ENCODE assay signal across 15 cellular contexts in genomic region chr16:30115238-30115637, GRCh38. TPM values are rescaled to one million over a fixed set of nuclear protein-coding genes. Genes with fewer than 3 reads are reported as not detected.
DNase-seq lines count a peak whose midpoint lies in the region; ATAC-seq and TF ChIP-seq lines count a peak whose summit lies in the region.
"Had no signal": no experiment of that assay in that cellular context is flagged by ENCODE, and none has a peak within 500 bp of the region (broad histone marks: within the 10 kb centered on the region; RNA-seq: fewer than 3 reads in every experiment).

No MANE protein-coding gene starts in this region.

- TF ChIP-seq EP300 in transverse colon (IDR thresholded peaks at IDR 0.05; ENCODE audit: low read depth), result peak; percentile 39

- WGBS in esophagus squamous epithelium, 2 donors, result 63 to 71% methylated on average over 6 to 7 of the region's 7 CpGs
- 4 to 55% methylated on average over 5 to 7 of the region's 7 CpGs for WGBS in transverse colon (ENCODE audit: low coverage in 1 of 2), 2 donors

- H3K36me3 ChIP-seq in esophagus squamous epithelium (peaks cover 17 to 100% (median 43%) of the 10 kb centered on the region in 3 donors), transverse colon (peaks cover 0 to 23% (median 11%) of the 10 kb centered on the region in 4 donors), WERI-Rb-1 (peaks cover 38% of the 10 kb centered on the region)

- in situ Hi-C loops in transverse colon (cut with MboI; ENCODE audit: low pct_ligation_motif_present in 1 of 4, low pct_unique_long_range_greater_than_20kb in 1 of 4, low sequenced_read_pairs in 3 of 4), result loop anchor here in 2 of 4 donors (25.0 kb wide), 1 partner anchor 297 kb away; the partner anchor contains the start of gene ZNF771 (in 2 of the 2)

- H3K27me3 ChIP-seq in esophagus squamous epithelium (no peaks in the 10 kb centered on the region), transverse colon (no peaks in the 10 kb centered on the region), WERI-Rb-1 (ENCODE audit: insufficient read depth, low read depth, severe bottlenecking) (no peaks in the 10 kb centered on the region)
- H3K27me3 ChIP-seq: brain microvascular endothelial cell had no signal

- ATAC-seq in sciatic nerve, result no peak

- no peak overlapping the region for H3K4me3 Mint-ChIP-seq in activated T-helper 1 cell treated with anti-CD3 and anti-CD28 coated beads, Interleukin-12 subunit alpha, Interleukin-12 subunit beta, Interleukin-2, Interleukin-4 antibody, amounts not matched to agents 30 ng/mL and 10 ng/mL and 1 ng/mL, durations not matched to agents 14 hours and 24 hours and 36 hours

- H3K36me3 Mint-ChIP-seq in activated T-helper 1 cell treated with anti-CD3 and anti-CD28 coated beads, Interleukin-12 subunit alpha, Interleukin-12 subunit beta, Interleukin-2, Interleukin-4 antibody, amounts not matched to agents 30 ng/mL and 10 ng/mL and 1 ng/mL, durations not matched to agents 14 hours and 24 hours and 36 hours (ENCODE audit: low read depth), result peaks cover 14% of the 10 kb centered on the region

- no peak for TF ChIP-seq POLR2A in esophagus squamous epithelium (IDR thresholded peaks at IDR 0.05)
- peak; percentile 42 for TF ChIP-seq POLR2A in transverse colon (IDR thresholded peaks at IDR 0.05)

- TF ChIP-seq CTCF in esophagus squamous epithelium (IDR thresholded peaks at IDR 0.05) (no peak), transverse colon (IDR thresholded peaks at IDR 0.05) (no peak), WERI-Rb-1 (IDR thresholded peaks at IDR 0.05; ENCODE audit: low read depth, low read length) (no peak)

- peaks cover 3% of the 10 kb centered on the region for H3K4me1 Mint-ChIP-seq in activated T-helper 1 cell treated with anti-CD3 and anti-CD28 coated beads, Interleukin-12 subunit alpha, Interleukin-12 subunit beta, Interleukin-2, Interleukin-4 antibody, amounts not matched to agents 30 ng/mL and 10 ng/mL and 1 ng/mL, durations not matched to agents 14 hours and 24 hours and 36 hours (ENCODE audit: low read depth)

- intact Hi-C loops in activated T-helper 1 cell treated with anti-CD3 and anti-CD28 coated beads, Interleukin-12 subunit alpha, Interleukin-12 subunit beta, Interleukin-2, Interleukin-4 antibody, amounts not matched to agents 30 ng/mL and 10 ng/mL and 1 ng/mL, durations not matched to agents 14 hours and 24 hours and 36 hours (cut with micrococcal nuclease), result no loop called here
- intact Hi-C loops in esophagus squamous epithelium (cut with DNase I), result no loop called here
- intact Hi-C loops in transverse colon (cut with DNase I; ENCODE audit: low total_unique reads), result loop anchor here (10.0 kb wide), 1 partner anchor 70 kb away; the partner anchor contains the start of gene CORO1A
- intact Hi-C loops in sciatic nerve (cut with DNase I), result no loop called here

- DNase-seq in activated T-helper 1 cell treated with Interleukin-2 at 50 U/mL for 16 hours (ENCODE audit: low read depth) (peak; percentile 11), RPMI8226 (peak; percentile 99), esophagus squamous epithelium (lab: John Stamatoyannopoulos, UW) (no peak), transverse colon (peak; percentile 90), anterior cingulate cortex (lab: John Stamatoyannopoulos, UW) (no peak), WERI-Rb-1 (no peak), sciatic nerve (ENCODE audit: low spot score) (no peak)
- DNase-seq in activated T-helper 1 cell treated with anti-CD3 and anti-CD28 coated beads, Interleukin-12 subunit alpha, Interleukin-12 subunit beta, Interleukin-2, Interleukin-4 antibody, amounts not matched to agents 30 ng/mL and 10 ng/mL and 1 ng/mL, durations not matched to agents 14 hours and 24 hours and 36 hours (ENCODE audit: low spot score), result no peak
- DNase-seq: brain microvascular endothelial cell, DMS153, glutamatergic neuron, GM23248, NCI-H446 treated with DMSO at 0.1 percent for 48 hours, SIG-M5 had no signal

- H3K27me3 Mint-ChIP-seq in activated T-helper 1 cell treated with anti-CD3 and anti-CD28 coated beads, Interleukin-12 subunit alpha, Interleukin-12 subunit beta, Interleukin-2, Interleukin-4 antibody, amounts not matched to agents 30 ng/mL and 10 ng/mL and 1 ng/mL, durations not matched to agents 14 hours and 24 hours and 36 hours (ENCODE audit: insufficient read depth), result no peaks in the 10 kb centered on the region

- H3K27ac ChIP-seq in esophagus squamous epithelium, result peak overlapping the region; percentile 55 to 83 (median 77)
- peak overlapping the region; percentile 81 to 98 (median 88) for H3K27ac ChIP-seq in transverse colon
- no peak overlapping the region for H3K27ac ChIP-seq in WERI-Rb-1
- H3K27ac ChIP-seq: brain microvascular endothelial cell, GM23248 had no signal

- H3K9me3 ChIP-seq in esophagus squamous epithelium (no peaks in the 10 kb centered on the region), transverse colon (no peaks in the 10 kb centered on the region), WERI-Rb-1 (ENCODE audit: severe bottlenecking) (no peaks in the 10 kb centered on the region)

- no peaks in the 10 kb centered on the region for H3K9me3 Mint-ChIP-seq in activated T-helper 1 cell treated with anti-CD3 and anti-CD28 coated beads, Interleukin-12 subunit alpha, Interleukin-12 subunit beta, Interleukin-2, Interleukin-4 antibody, amounts not matched to agents 30 ng/mL and 10 ng/mL and 1 ng/mL, durations not matched to agents 14 hours and 24 hours and 36 hours

- H3K4me1 ChIP-seq in esophagus squamous epithelium (peaks cover 22 to 77% (median 27%) of the 10 kb centered on the region in 3 donors), transverse colon (peaks cover 33 to 69% (median 45%) of the 10 kb centered on the region in 4 donors)

- H3K4me3 ChIP-seq in esophagus squamous epithelium, result no peak overlapping the region
- H3K4me3 ChIP-seq in transverse colon, result no peak overlapping the region
- H3K4me3 ChIP-seq in WERI-Rb-1 (ENCODE audit: low read depth, low read length), result no peak overlapping the region
- H3K4me3 ChIP-seq: GM23248 had no signal

- no peak overlapping the region for H3K27ac Mint-ChIP-seq in activated T-helper 1 cell treated with anti-CD3 and anti-CD28 coated beads, Interleukin-12 subunit alpha, Interleukin-12 subunit beta, Interleukin-2, Interleukin-4 antibody, amounts not matched to agents 30 ng/mL and 10 ng/mL and 1 ng/mL, durations not matched to agents 14 hours and 24 hours and 36 hours

RNA-seq across cellular contexts. Expression of gene GDPD3, which starts 1.9 kb away (rescaled TPM):
- total RNA-seq in activated T-helper 1 cell treated with anti-CD3 and anti-CD28 coated beads, Interleukin-12 subunit alpha, Interleukin-12 subunit beta, Interleukin-2, Interleukin-4 antibody, amounts not matched to agents 30 ng/mL and 10 ng/mL and 1 ng/mL, durations not matched to agents 14 hours and 24 hours and 36 hours, result 4.3 and 6.3 TPM in 2 replicates
- total RNA-seq in esophagus squamous epithelium (10 to 100 TPM; 13.4 to 41.2 (median 28.1) TPM), transverse colon (10 to 100 TPM in 3 of 4 donors, 1 to 10 TPM in 1; 9.4 to 33.3 (median 30.4) TPM), sciatic nerve (17.1 TPM)

RNA-seq across cellular contexts. Expression of gene MAPK3, which starts 7.8 kb away (rescaled TPM):
- 53.7 and 58.3 TPM in 2 replicates for total RNA-seq in activated T-helper 1 cell treated with anti-CD3 and anti-CD28 coated beads, Interleukin-12 subunit alpha, Interleukin-12 subunit beta, Interleukin-2, Interleukin-4 antibody, amounts not matched to agents 30 ng/mL and 10 ng/mL and 1 ng/mL, durations not matched to agents 14 hours and 24 hours and 36 hours
- total RNA-seq in esophagus squamous epithelium (10 to 100 TPM; 45.7 to 86.9 (median 60.8) TPM), transverse colon (100 to 1,000 TPM; 226 to 448 (median 244) TPM), sciatic nerve (136 TPM)

RNA-seq across cellular contexts. Expression of gene YPEL3, which starts 19.2 kb away (rescaled TPM):
- total RNA-seq in activated T-helper 1 cell treated with anti-CD3 and anti-CD28 coated beads, Interleukin-12 subunit alpha, Interleukin-12 subunit beta, Interleukin-2, Interleukin-4 antibody, amounts not matched to agents 30 ng/mL and 10 ng/mL and 1 ng/mL, durations not matched to agents 14 hours and 24 hours and 36 hours, result 14.5 and 15.1 TPM in 2 replicates
- total RNA-seq in esophagus squamous epithelium (100 to 1,000 TPM in 1 of 4 donors, 10 to 100 TPM in 3; 26.4 to 131 (median 63.0) TPM), transverse colon (100 to 1,000 TPM in 3 of 4 donors, 10 to 100 TPM in 1; 90.8 to 154 (median 125) TPM), sciatic nerve (96.4 TPM)

RNA-seq across cellular contexts. Expression of gene TBX6, which starts 23.5 kb away (rescaled TPM):
- total RNA-seq in activated T-helper 1 cell treated with anti-CD3 and anti-CD28 coated beads, Interleukin-12 subunit alpha, Interleukin-12 subunit beta, Interleukin-2, Interleukin-4 antibody, amounts not matched to agents 30 ng/mL and 10 ng/mL and 1 ng/mL, durations not matched to agents 14 hours and 24 hours and 36 hours, result 1.6 and 1.8 TPM in 2 replicates
- total RNA-seq in esophagus squamous epithelium, result 1 to 10 TPM; 1.9 to 6.2 (median 4.7) TPM
- 1 to 10 TPM in 1 of 4 donors, under 1 TPM in 1, not detected in 2; 0.82 to 2.2 TPM for total RNA-seq in transverse colon
- 1.7 TPM for total RNA-seq in sciatic nerve
- total RNA-seq: skeletal muscle tissue had no signal

RNA-seq across cellular contexts. Expression of gene PPP4C, which starts 39.4 kb away (rescaled TPM):
- total RNA-seq in activated T-helper 1 cell treated with anti-CD3 and anti-CD28 coated beads, Interleukin-12 subunit alpha, Interleukin-12 subunit beta, Interleukin-2, Interleukin-4 antibody, amounts not matched to agents 30 ng/mL and 10 ng/mL and 1 ng/mL, durations not matched to agents 14 hours and 24 hours and 36 hours, result 133 and 147 TPM in 2 replicates
- 100 to 1,000 TPM in 1 of 4 donors, 10 to 100 TPM in 3; 67.9 to 100 (median 78.4) TPM for total RNA-seq in esophagus squamous epithelium
- 10 to 100 TPM; 17.7 to 92.3 (median 74.3) TPM for total RNA-seq in transverse colon
- 41.2 TPM for total RNA-seq in sciatic nerve

Comparison
In these comparisons a context has a peak if more than half of its experiments do, and no peak if none do; other contexts are left out.
1. DNase-seq: peak in activated T-helper 1 cell treated with Interleukin-2 at 50 U/mL for 16 hours (single experiment), RPMI8226 (single experiment) and transverse colon (single experiment); none in activated T-helper 1 cell treated with anti-CD3 and anti-CD28 coated beads, Interleukin-12 subunit alpha, Interleukin-12 subunit beta, Interleukin-2, Interleukin-4 antibody, amounts not matched to agents 30 ng/mL and 10 ng/mL and 1 ng/mL, durations not matched to agents 14 hours and 24 hours and 36 hours (single experiment), esophagus squamous epithelium (single experiment), anterior cingulate cortex (0 of 58), WERI-Rb-1 (single experiment) and sciatic nerve (single experiment).